In the genomic region with DNA sequence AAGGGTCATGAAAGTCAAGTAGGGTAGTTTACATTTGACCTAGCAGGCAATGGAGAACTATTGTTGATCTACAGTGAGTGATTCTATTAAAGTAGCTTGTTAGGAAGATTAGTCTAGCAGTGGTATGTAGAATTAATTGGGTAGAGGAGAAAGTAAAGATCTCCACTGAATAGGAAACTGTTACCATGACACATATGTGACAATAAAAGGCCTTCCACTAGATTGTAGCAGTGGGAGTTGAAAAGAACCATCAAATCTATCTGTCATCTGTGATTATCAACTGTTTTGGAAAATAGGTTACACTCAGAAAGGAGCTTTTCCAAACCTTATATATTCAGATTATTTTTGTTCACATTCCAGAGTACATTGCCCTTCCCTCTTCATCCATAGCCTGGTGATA, we compare ENCODE assay signal across 6 cellular contexts.
"Had no signal": no experiment of that assay in that cellular context is flagged by ENCODE, and none has a peak within 500 bp of the region (broad histone marks: within the 10 kb centered on the region; RNA-seq: fewer than 3 reads in every experiment).

No MANE protein-coding gene starts in this region.

- H2AFZ ChIP-seq: GM23248 had no signal

- DNase-seq: GM23248, GOT3, H7, HFFc6 had no signal

- H3K9ac ChIP-seq: GM23248 had no signal

- H3K27ac ChIP-seq: GM23248, HL-60 had no signal

- H3K36me3 ChIP-seq: HAP-1 had no signal

- H3K4me3 ChIP-seq: GM23248, HAP-1 had no signal

- H3K9me3 ChIP-seq: HAP-1 had no signal
